Comparison of ENCODE assay signal across 8 cellular contexts in the genomic region with DNA sequence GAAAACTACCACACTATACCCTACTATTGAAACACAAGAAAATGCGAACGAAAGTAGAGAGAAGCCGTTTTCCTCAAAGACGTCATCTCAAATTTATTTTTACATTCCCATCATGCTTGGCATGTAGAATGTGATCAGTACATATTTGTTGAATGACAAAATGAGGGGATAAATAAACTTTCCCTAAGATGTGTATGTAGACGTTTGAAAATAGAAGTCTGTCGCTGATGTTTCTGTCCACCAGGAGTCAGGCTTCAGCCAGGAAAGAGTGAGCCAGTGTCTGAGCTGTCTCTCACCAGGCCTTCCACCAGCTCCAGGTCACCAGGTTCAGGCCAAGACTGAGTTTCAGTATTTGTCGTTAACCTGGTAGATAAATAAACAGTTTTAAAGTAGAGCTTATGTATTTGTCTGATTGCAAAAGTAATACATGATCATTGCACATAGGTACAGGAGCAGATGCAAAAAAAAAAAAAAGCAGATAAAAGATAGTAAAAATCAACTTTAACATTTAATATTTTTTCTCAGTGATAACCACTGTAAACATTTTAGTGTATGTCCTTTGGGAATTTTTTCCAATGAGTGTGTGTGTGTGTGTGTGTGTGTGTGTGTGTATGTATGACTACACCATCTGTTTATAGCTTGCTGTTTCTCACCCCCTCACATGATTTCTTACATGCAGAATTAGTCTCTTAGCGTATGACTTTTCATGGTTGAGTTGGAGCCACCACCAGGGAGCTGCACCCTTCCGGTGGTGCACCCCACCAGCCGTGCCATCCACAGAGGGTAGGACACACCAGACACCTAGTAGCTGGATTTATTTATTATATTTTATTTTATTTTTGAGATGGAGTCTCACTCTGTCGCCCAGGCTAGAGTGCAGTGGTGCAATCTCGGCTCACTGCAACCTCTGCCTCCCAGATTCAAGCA. TPM values are rescaled to one million over a fixed set of nuclear protein-coding genes. Genes with fewer than 3 reads are reported as not detected.
DNase-seq lines count a peak whose midpoint lies in the region; ATAC-seq and TF ChIP-seq lines count a peak whose summit lies in the region.

No MANE protein-coding gene starts in this region.

- POLR2A ChIA-PET in HEK293 (lab: Yijun Ruan, JAX) = interaction anchor here (0.5 to 1.1 kb wide), 8 partner anchors 13 to 261 kb away, joined by 3 to 15 read pairs (median 3); a partner anchor contains a TSS

- peak overlapping the region; percentile 69 for H3K4me3 Mint-ChIP-seq in activated CD4-positive, alpha-beta T cell treated with anti-CD3 and anti-CD28 coated beads, Interleukin-2, amount 10 ng/mL, durations not matched to agents 24 days and 14 days
- H3K4me3 Mint-ChIP-seq in mesothelial cell of epicardium = no peak overlapping the region

- TF ChIP-seq CTCF in HEK293 (tag by site-specific recombination; IDR thresholded peaks at IDR 0.05) (peak; percentile 59; the same call in 1 of the 2 replicates), epithelial cell of esophagus (IDR thresholded peaks at IDR 0.05; ENCODE audit: insufficient read depth, low read depth, low read length, missing control alignments) (peak; percentile 84), mesothelial cell of epicardium (IDR thresholded peaks at IDR 0.05; ENCODE audit: unreplicated experiment) (peak; percentile 53)

- H3K4me3 ChIP-seq in HEK293 (ENCODE audit: low read depth, low read length) = no peak overlapping the region
- no peak overlapping the region for H3K4me3 ChIP-seq in epithelial cell of esophagus (ENCODE audit: low read length)

- DNase-seq in EL (peak; percentile 92), NCI-H510A treated with DMSO at 0.1 percent for 48 hours (lab: John Stamatoyannopoulos, UW) (peak; percentile 25), epithelial cell of esophagus (ENCODE audit: low read depth) (peak; percentile 89), mesothelial cell of epicardium (ENCODE audit: low spot score in 2 of 2, unreplicated experiment in 2 of 2) (no peak), NCI-H345 (lab: John Stamatoyannopoulos, UW) (no peak)
- peak; percentile 89 for DNase-seq in activated CD4-positive, alpha-beta T cell treated with anti-CD3 and anti-CD28 coated beads, Interleukin-2, amount 10 ng/mL, durations not matched to agents 24 days and 14 days
- peak; percentile 62 for DNase-seq in stimulated activated naive CD8-positive, alpha-beta T cell treated with anti-CD3 and anti-CD28 coated beads, Interleukin-15, Interleukin-2, amounts not matched to agents 100 U/mL and 50 U/mL, for 24 hours

- peak overlapping the region; percentile 86 for H3K27ac Mint-ChIP-seq in activated CD4-positive, alpha-beta T cell treated with anti-CD3 and anti-CD28 coated beads, Interleukin-2, amount 10 ng/mL, durations not matched to agents 24 days and 14 days
- peak overlapping the region; percentile 94 for H3K27ac Mint-ChIP-seq in mesothelial cell of epicardium

- H3K9me3 ChIP-seq in HEK293 (ENCODE audit: control insufficient read depth, insufficient read depth, low read depth, low read length) = no peaks in the 10 kb centered on the region

- no peaks in the 10 kb centered on the region for H3K4me1 ChIP-seq in HEK293 (ENCODE audit: control insufficient read depth, insufficient read depth, low read length)

- peaks cover 35% of the 10 kb centered on the region for H3K4me1 Mint-ChIP-seq in activated CD4-positive, alpha-beta T cell treated with anti-CD3 and anti-CD28 coated beads, Interleukin-2, amount 10 ng/mL, durations not matched to agents 24 days and 14 days
- peaks cover 9% of the 10 kb centered on the region for H3K4me1 Mint-ChIP-seq in mesothelial cell of epicardium

- H3K36me3 Mint-ChIP-seq in activated CD4-positive, alpha-beta T cell treated with anti-CD3 and anti-CD28 coated beads, Interleukin-2, amount 10 ng/mL, durations not matched to agents 24 days and 14 days (ENCODE audit: low read depth) = peaks cover 11% of the 10 kb centered on the region
- peaks cover 10% of the 10 kb centered on the region for H3K36me3 Mint-ChIP-seq in mesothelial cell of epicardium

- H3K27ac ChIP-seq in HEK293 (ENCODE audit: extremely low read depth, low read depth, low read length) = no peak overlapping the region

- H3K36me3 ChIP-seq in HEK293 (ENCODE audit: control insufficient read depth in 2 of 2, insufficient read depth in 1 of 2, low read length in 2 of 2) = peaks cover 0 to 10% of the 10 kb centered on the region in 2 experiments; a peak in 1 of 3 replicates

- ATAC-seq in stimulated activated naive CD8-positive, alpha-beta T cell treated with anti-CD3 and anti-CD28 coated beads, Interleukin-15, Interleukin-2, amounts not matched to agents 100 U/mL and 50 U/mL, for 24 hours = peak; percentile 69

- CTCF ChIA-PET in HEK293 (lab: Yijun Ruan, JAX) = interaction anchor here (0.6 to 5.1 kb wide), 55 partner anchors 8 to 1196 kb away, joined by 3 to 118 read pairs (median 5); a partner anchor contains a TSS

- H3K27me3 Mint-ChIP-seq in activated CD4-positive, alpha-beta T cell treated with anti-CD3 and anti-CD28 coated beads, Interleukin-2, amount 10 ng/mL, durations not matched to agents 24 days and 14 days = no peaks in the 10 kb centered on the region
- H3K27me3 Mint-ChIP-seq in mesothelial cell of epicardium (ENCODE audit: low read depth) = no peaks in the 10 kb centered on the region

- H3K9me3 Mint-ChIP-seq in activated CD4-positive, alpha-beta T cell treated with anti-CD3 and anti-CD28 coated beads, Interleukin-2, amount 10 ng/mL, durations not matched to agents 24 days and 14 days = no peaks in the 10 kb centered on the region
- no peaks in the 10 kb centered on the region for H3K9me3 Mint-ChIP-seq in mesothelial cell of epicardium

- intact Hi-C loops in activated CD4-positive, alpha-beta T cell treated with anti-CD3 and anti-CD28 coated beads, Interleukin-2, amount 10 ng/mL, durations not matched to agents 24 days and 14 days (cut with micrococcal nuclease) = loop anchor here (1.0 to 2.0 kb wide), 6 partner anchors 50 to 263 kb away; a partner anchor contains a TSS

TF ChIP-seq in HEK293, 187 proteins besides CTCF, POLR2A, EP300 and RAD21 (continues in another document):
- TF ChIP-seq ZNF2 (tag by site-specific recombination; IDR thresholded peaks at IDR 0.05) (0 out of 2 replicates have a peak, but pooled peaks have one; percentile 18), ZNF366 (tag by site-specific recombination; conservative IDR thresholded peaks at IDR 0.05) (peak; percentile 48; the same call in 1 of the 2 replicates), ZNF654 (tag by site-specific recombination; IDR thresholded peaks at IDR 0.05; ENCODE audit: low read depth) (peak; percentile 90), ZNF626 (tag by site-specific recombination; IDR thresholded peaks at IDR 0.05) (no peak), ZEB2 (tag by site-specific recombination; IDR thresholded peaks at IDR 0.05) (0 out of 2 replicates have a peak, but pooled peaks have one; percentile 43), ZNF558 (tag by site-specific recombination; IDR thresholded peaks at IDR 0.05) (no peak), ZNF335 (tag by site-specific recombination; conservative IDR thresholded peaks at IDR 0.05) (0 out of 2 replicates have a peak, but pooled peaks have one; percentile 10), ZNF16 (tag by site-specific recombination; IDR thresholded peaks at IDR 0.05; ENCODE audit: low read depth) (no peak)
- TF ChIP-seq, protein P1, sequence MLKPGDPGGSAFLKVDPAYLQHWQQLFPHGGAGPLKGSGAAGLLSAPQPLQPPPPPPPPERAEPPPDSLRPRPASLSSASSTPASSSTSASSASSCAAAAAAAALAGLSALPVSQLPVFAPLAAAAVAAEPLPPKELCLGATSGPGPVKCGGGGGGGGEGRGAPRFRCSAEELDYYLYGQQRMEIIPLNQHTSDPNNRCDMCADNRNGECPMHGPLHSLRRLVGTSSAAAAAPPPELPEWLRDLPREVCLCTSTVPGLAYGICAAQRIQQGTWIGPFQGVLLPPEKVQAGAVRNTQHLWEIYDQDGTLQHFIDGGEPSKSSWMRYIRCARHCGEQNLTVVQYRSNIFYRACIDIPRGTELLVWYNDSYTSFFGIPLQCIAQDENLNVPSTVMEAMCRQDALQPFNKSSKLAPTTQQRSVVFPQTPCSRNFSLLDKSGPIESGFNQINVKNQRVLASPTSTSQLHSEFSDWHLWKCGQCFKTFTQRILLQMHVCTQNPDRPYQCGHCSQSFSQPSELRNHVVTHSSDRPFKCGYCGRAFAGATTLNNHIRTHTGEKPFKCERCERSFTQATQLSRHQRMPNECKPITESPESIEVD (tag by site-specific recombination; IDR thresholded peaks at IDR 0.05) = peak; percentile 22; the same call in 1 of the 2 replicates
- TF ChIP-seq, protein P2, sequence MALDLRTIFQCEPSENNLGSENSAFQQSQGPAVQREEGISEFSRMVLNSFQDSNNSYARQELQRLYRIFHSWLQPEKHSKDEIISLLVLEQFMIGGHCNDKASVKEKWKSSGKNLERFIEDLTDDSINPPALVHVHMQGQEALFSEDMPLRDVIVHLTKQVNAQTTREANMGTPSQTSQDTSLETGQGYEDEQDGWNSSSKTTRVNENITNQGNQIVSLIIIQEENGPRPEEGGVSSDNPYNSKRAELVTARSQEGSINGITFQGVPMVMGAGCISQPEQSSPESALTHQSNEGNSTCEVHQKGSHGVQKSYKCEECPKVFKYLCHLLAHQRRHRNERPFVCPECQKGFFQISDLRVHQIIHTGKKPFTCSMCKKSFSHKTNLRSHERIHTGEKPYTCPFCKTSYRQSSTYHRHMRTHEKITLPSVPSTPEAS (tag by site-specific recombination; IDR thresholded peaks at IDR 0.05) = peak; percentile 86

RNA-seq across cellular contexts. Expression of a gene that starts 26.2 kb away (rescaled TPM):
- 49.3 and 50.5 TPM in 2 replicates for total RNA-seq in activated CD4-positive, alpha-beta T cell treated with anti-CD3 and anti-CD28 coated beads, Interleukin-2, amount 10 ng/mL, durations not matched to agents 24 days and 14 days
- 36.4 to 41.3 TPM (median 40.8 TPM) in 3 replicates for total RNA-seq in mesothelial cell of epicardium

RNA-seq across cellular contexts. Expression of a gene that starts 40.7 kb away (rescaled TPM):
- 0.07 and 0.14 TPM in 2 replicates for total RNA-seq in activated CD4-positive, alpha-beta T cell treated with anti-CD3 and anti-CD28 coated beads, Interleukin-2, amount 10 ng/mL, durations not matched to agents 24 days and 14 days
- 0.86 to 0.97 TPM (median 0.89 TPM) in 3 replicates for total RNA-seq in mesothelial cell of epicardium

RNA-seq across cellular contexts. Expression of a gene that starts 50.3 kb away (rescaled TPM):
- total RNA-seq in activated CD4-positive, alpha-beta T cell treated with anti-CD3 and anti-CD28 coated beads, Interleukin-2, amount 10 ng/mL, durations not matched to agents 24 days and 14 days = 76.1 and 79.9 TPM in 2 replicates
- 18.5 to 20.3 TPM (median 19.5 TPM) in 3 replicates for total RNA-seq in mesothelial cell of epicardium

Comparison
In these comparisons a context has a peak if more than half of its experiments do, and no peak if none do; other contexts are left out.
1. DNase-seq: peak in EL (single experiment), NCI-H510A treated with DMSO at 0.1 percent for 48 hours (single experiment), activated CD4-positive, alpha-beta T cell treated with anti-CD3 and anti-CD28 coated beads, Interleukin-2, amount 10 ng/mL, durations not matched to agents 24 days and 14 days (single experiment), epithelial cell of esophagus (single experiment) and stimulated activated naive CD8-positive, alpha-beta T cell treated with anti-CD3 and anti-CD28 coated beads, Interleukin-15, Interleukin-2, amounts not matched to agents 100 U/mL and 50 U/mL, for 24 hours (single experiment); none in mesothelial cell of epicardium (0 of 2) and NCI-H345 (single experiment).
2. Peak in every context shown above with its lines, with median percentiles within 50 percentile points of each other: CTCF ChIP-seq.